28 cellular contexts compared by ENCODE assay signal in the genomic region with DNA sequence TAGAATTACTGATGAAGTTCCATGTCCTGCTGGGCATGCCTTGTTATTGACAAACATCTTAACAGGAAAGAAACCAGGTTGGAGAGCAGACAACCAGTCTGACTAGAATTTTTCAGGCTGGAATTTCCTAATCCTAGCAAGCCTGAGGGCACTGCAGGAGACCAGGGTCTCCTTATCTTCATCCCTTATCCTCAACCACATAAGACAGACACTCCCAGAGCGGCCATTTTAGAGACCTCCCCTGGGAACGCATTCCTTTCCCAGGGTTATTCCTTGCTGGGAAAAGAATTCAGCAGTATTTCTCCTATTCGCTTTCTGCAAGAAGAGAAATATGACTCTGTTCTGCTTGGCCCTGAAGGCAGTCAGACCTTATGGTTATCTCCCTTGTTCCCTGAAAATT.
"Had no signal": no experiment of that assay in that cellular context is flagged by ENCODE, and none has a peak within 500 bp of the region (broad histone marks: within the 10 kb centered on the region; RNA-seq: fewer than 3 reads in every experiment).

No MANE protein-coding gene starts in this region.

- H3K36me3 ChIP-seq: right lobe of liver, stomach, suprapubic skin, transverse colon, uterus had no signal

- H3K36me3 Mint-ChIP-seq: activated naive CD4-positive, alpha-beta T cell treated with anti-CD3 and anti-CD28 coated beads, Interleukin-2, amount 50 U/mL, for 24 hours; stimulated activated effector memory CD8-positive, alpha-beta T cell treated with anti-CD3 and anti-CD28 coated beads, Interleukin-12 subunit alpha, Interleukin-12 subunit beta, amount 100 ng/mL, for 72 hours had no signal

- H3K4me3 Mint-ChIP-seq: activated CD4-positive, alpha-beta T cell treated with anti-CD3 and anti-CD28 coated beads, Interleukin-2, amount 10 ng/mL, durations not matched to agents 24 days and 14 days; activated CD8-positive, alpha-beta memory T cell treated with anti-CD3 and anti-CD28 coated beads, Interleukin-2, amount 10 ng/mL, durations not matched to agents 7 days and 5 days; activated CD8-positive, alpha-beta T cell treated with anti-CD3 and anti-CD28 coated beads for 36 hours; activated naive CD4-positive, alpha-beta T cell treated with anti-CD3 and anti-CD28 coated beads, Interleukin-2, amount 50 U/mL, for 24 hours; activated T-helper 1 cell treated with anti-CD3 and anti-CD28 coated beads, Interleukin-12 subunit alpha, Interleukin-12 subunit beta, Interleukin-2, Interleukin-4 antibody, amounts not matched to agents 30 ng/mL and 10 ng/mL and 1 ng/mL, durations not matched to agents 14 hours and 24 hours and 36 hours; brain; nephron; stimulated activated effector memory CD8-positive, alpha-beta T cell treated with anti-CD3 and anti-CD28 coated beads, Interleukin-12 subunit alpha, Interleukin-12 subunit beta, amount 100 ng/mL, for 72 hours; T-helper 1 cell treated with Interleukin-12 subunit alpha and Interleukin-12 subunit beta and Interleukin-4 antibody, amounts not matched to agents 30 μg/mL and 1 μg/mL, for 36 hours had no signal

- H3K4me3 ChIP-seq: right lobe of liver, stomach, suprapubic skin, transverse colon, uterus had no signal

- H3K4me1 Mint-ChIP-seq: activated CD4-positive, alpha-beta T cell treated with anti-CD3 and anti-CD28 coated beads, Interleukin-2, amount 10 ng/mL, durations not matched to agents 24 days and 14 days; activated CD8-positive, alpha-beta memory T cell treated with anti-CD3 and anti-CD28 coated beads, Interleukin-2, amount 10 ng/mL, durations not matched to agents 7 days and 5 days; activated naive CD4-positive, alpha-beta T cell treated with anti-CD3 and anti-CD28 coated beads, Interleukin-2, amount 50 U/mL, for 24 hours; brain; nephron; stimulated activated effector memory CD8-positive, alpha-beta T cell treated with anti-CD3 and anti-CD28 coated beads, Interleukin-12 subunit alpha, Interleukin-12 subunit beta, amount 100 ng/mL, for 72 hours had no signal

- H3K27ac Mint-ChIP-seq: activated CD4-positive, alpha-beta T cell treated with anti-CD3 and anti-CD28 coated beads, Interleukin-2, amount 10 ng/mL, durations not matched to agents 24 days and 14 days; activated CD8-positive, alpha-beta memory T cell treated with anti-CD3 and anti-CD28 coated beads, Interleukin-2, amount 10 ng/mL, durations not matched to agents 7 days and 5 days; activated CD8-positive, alpha-beta T cell treated with anti-CD3 and anti-CD28 coated beads for 36 hours; activated naive CD4-positive, alpha-beta T cell treated with anti-CD3 and anti-CD28 coated beads, Interleukin-2, amount 50 U/mL, for 24 hours; activated T-helper 1 cell treated with anti-CD3 and anti-CD28 coated beads, Interleukin-12 subunit alpha, Interleukin-12 subunit beta, Interleukin-2, Interleukin-4 antibody, amounts not matched to agents 30 ng/mL and 10 ng/mL and 1 ng/mL, durations not matched to agents 14 hours and 24 hours and 36 hours; brain; nephron; stimulated activated effector memory CD8-positive, alpha-beta T cell treated with anti-CD3 and anti-CD28 coated beads, Interleukin-12 subunit alpha, Interleukin-12 subunit beta, amount 100 ng/mL, for 72 hours; T-helper 1 cell treated with Interleukin-12 subunit alpha and Interleukin-12 subunit beta and Interleukin-4 antibody, amounts not matched to agents 30 μg/mL and 1 μg/mL, for 36 hours had no signal

- H3K27ac ChIP-seq: foreskin keratinocyte, parathyroid adenoma, right lobe of liver, stomach, suprapubic skin, transverse colon, uterus had no signal

- ATAC-seq: activated CD8-positive, alpha-beta memory T cell treated with anti-CD3 and anti-CD28 coated beads, Interleukin-2, amount 10 ng/mL, durations not matched to agents 7 days and 5 days; activated CD8-positive, alpha-beta T cell treated with anti-CD3 and anti-CD28 coated beads for 36 hours; foreskin keratinocyte; left ventricle myocardium superior; right lobe of liver; stimulated activated effector memory CD8-positive, alpha-beta T cell treated with anti-CD3 and anti-CD28 coated beads, Interleukin-12 subunit alpha, Interleukin-12 subunit beta, amount 100 ng/mL, for 72 hours had no signal

- H3K9me3 ChIP-seq: right lobe of liver had no signal

- H3K27me3 Mint-ChIP-seq: activated CD4-positive, alpha-beta T cell treated with anti-CD3 and anti-CD28 coated beads, Interleukin-2, amount 10 ng/mL, durations not matched to agents 24 days and 14 days; activated CD8-positive, alpha-beta memory T cell treated with anti-CD3 and anti-CD28 coated beads, Interleukin-2, amount 10 ng/mL, durations not matched to agents 7 days and 5 days; activated CD8-positive, alpha-beta T cell treated with anti-CD3 and anti-CD28 coated beads for 36 hours; activated naive CD4-positive, alpha-beta T cell treated with anti-CD3 and anti-CD28 coated beads, Interleukin-2, amount 50 U/mL, for 24 hours had no signal

- H3K27me3 ChIP-seq: foreskin keratinocyte, right lobe of liver, stomach, suprapubic skin, transverse colon, uterus had no signal

- DNase-seq: activated CD4-positive, alpha-beta T cell treated with anti-CD3 and anti-CD28 coated beads, Interleukin-2, amount 10 ng/mL, durations not matched to agents 24 days and 14 days; activated CD8-positive, alpha-beta memory T cell treated with anti-CD3 and anti-CD28 coated beads, Interleukin-2, amount 10 ng/mL, durations not matched to agents 7 days and 5 days; activated CD8-positive, alpha-beta T cell treated with anti-CD3 and anti-CD28 coated beads for 36 hours; activated gamma-delta T cell; activated T-cell treated with anti-CD3 and anti-CD28 coated beads for 4 hours; aorta; caudate nucleus; dermis blood vessel endothelial cell; effector CD8-positive, alpha-beta T cell; foreskin keratinocyte; hippocampal formation; left ventricle myocardium superior; mammary epithelial cell; nucleus accumbens; right lobe of liver; small intestine; stimulated activated CD4-positive, alpha-beta T cell treated with anti-CD3 and anti-CD28 coated beads, Interleukin-2, amount 100 ng/mL, for 24 hours; stomach; transverse colon; uterus had no signal

- H3K4me1 ChIP-seq: foreskin keratinocyte, parathyroid adenoma, right lobe of liver, stomach, suprapubic skin, transverse colon, uterus had no signal
